ENCODE assay signal across 8 cellular contexts in the genomic region with DNA sequence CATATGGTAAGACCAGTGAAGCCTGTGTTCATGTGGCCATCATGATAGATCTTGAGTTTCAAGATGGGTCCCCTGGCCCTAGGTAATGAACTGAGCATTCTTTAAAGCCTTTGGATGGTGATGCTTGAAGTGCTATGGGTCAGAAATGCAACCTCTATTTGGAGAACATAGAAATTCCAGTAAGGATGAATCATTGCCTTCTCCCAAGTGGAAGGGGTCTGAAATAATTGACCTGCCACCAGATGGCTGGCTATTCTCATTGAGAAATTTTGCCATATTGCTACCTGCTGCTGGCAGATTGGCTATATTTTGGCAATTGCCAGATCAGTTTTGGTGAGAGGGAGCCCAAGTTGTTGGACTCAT. TPM values are rescaled to one million over a fixed set of nuclear protein-coding genes. Genes with fewer than 3 reads are reported as not detected.
DNase-seq lines count a peak whose midpoint lies in the region; ATAC-seq and TF ChIP-seq lines count a peak whose summit lies in the region.

No MANE protein-coding gene starts in this region.

- intact Hi-C loops in naive thymus-derived CD4-positive, alpha-beta T cell (cut with micrococcal nuclease) = loop anchor here (1.0 to 5.0 kb wide), 7 partner anchors 9 to 416 kb away; partner anchors contain the start of genes FAM76A (in 2 of the 2), PPP1R8 (in 2 of the 2), STX12 (in 2 of the 2) and EYA3 (in 1 of the 2)

- TF ChIP-seq CTCF in AG09309 (IDR thresholded peaks at IDR 0.05; ENCODE audit: control insufficient read depth, insufficient read depth, low read depth, low read length, missing control alignments) = no peak
- no peak for TF ChIP-seq CTCF in choroid plexus epithelial cell (conservative IDR thresholded peaks at IDR 0.05; ENCODE audit: low read depth, low read length)

- H3K4me3 Mint-ChIP-seq in naive thymus-derived CD4-positive, alpha-beta T cell = peak overlapping the region; percentile 89 to 98 (median 94)

- DNase-seq in AG09309 (ENCODE audit: low read depth) = no peak
- DNase-seq in LHCN-M2 (ENCODE audit: low read depth) = peak; percentile 59
- DNase-seq in choroid plexus epithelial cell (ENCODE audit: low read depth) = peak; percentile 68
- no peak for DNase-seq in naive thymus-derived CD4-positive, alpha-beta T cell
- no peak for DNase-seq in CD1c-positive myeloid dendritic cell (ENCODE audit: extremely low spot score)
- no peak for DNase-seq in iPS-NIHi11 (ENCODE audit: low spot score)

- peaks cover 16 to 43% (median 39%) of the 10 kb centered on the region in 7 donors for H3K4me1 Mint-ChIP-seq in naive thymus-derived CD4-positive, alpha-beta T cell

- H3K4me3 ChIP-seq in AG09309 (ENCODE audit: control insufficient read depth, low read depth, low read length) (peak overlapping the region; percentile 41), choroid plexus epithelial cell (ENCODE audit: low read depth, low read length) (no peak overlapping the region)
- peak overlapping the region; percentile 50 for H3K4me3 ChIP-seq in naive thymus-derived CD4-positive, alpha-beta T cell (ENCODE audit: low read length)

- peak overlapping the region; percentile 90 to 99 (median 94) for H3K27ac Mint-ChIP-seq in naive thymus-derived CD4-positive, alpha-beta T cell

- H3K27ac ChIP-seq in naive thymus-derived CD4-positive, alpha-beta T cell (ENCODE audit: low read depth, low read length) = peak overlapping the region; percentile 87

- no peaks in the 10 kb centered on the region for H3K9me3 ChIP-seq in naive thymus-derived CD4-positive, alpha-beta T cell (ENCODE audit: control insufficient read depth in 2 of 3, low read length in 3 of 3)

- peaks cover 0 to 2% (median 0%) of the 10 kb centered on the region in 5 donors for H3K27me3 Mint-ChIP-seq in naive thymus-derived CD4-positive, alpha-beta T cell

- CTCF ChIA-PET in naive thymus-derived CD4-positive, alpha-beta T cell (lab: Charles Lee) = interaction anchor here (0.9 to 13.0 kb wide), 5 partner anchors 11 to 104 kb away, joined by 3 to 378 read pairs (median 4); partner anchors contain the start of gene AHDC1

- no peaks in the 10 kb centered on the region for H3K36me3 ChIP-seq in naive thymus-derived CD4-positive, alpha-beta T cell (ENCODE audit: control insufficient read depth in 2 of 3, insufficient read depth in 3 of 3, low read length in 3 of 3)

- ATAC-seq in naive thymus-derived CD4-positive, alpha-beta T cell = no peak
- ATAC-seq in GM21786 (IDR thresholded peaks at IDR 0.05; ENCODE audit: unreplicated experiment) = no peak
- ATAC-seq in GM18909 (IDR thresholded peaks at IDR 0.05; ENCODE audit: poor library complexity, unreplicated experiment) = no peak

- POLR2A ChIA-PET in naive thymus-derived CD4-positive, alpha-beta T cell (lab: Charles Lee) = interaction anchor here (0.9 to 15.1 kb wide), 7 partner anchors 11 to 158 kb away, joined by 3 to 338 read pairs (median 9); partner anchors contain the start of genes AHDC1, FAM76A, PPP1R8 and STX12

- no peaks in the 10 kb centered on the region for H3K9me3 Mint-ChIP-seq in naive thymus-derived CD4-positive, alpha-beta T cell

- H3K36me3 Mint-ChIP-seq in naive thymus-derived CD4-positive, alpha-beta T cell = peaks cover 0 to 9% (median 0%) of the 10 kb centered on the region in 5 donors

- peaks cover 21 to 23% of the 10 kb centered on the region in 2 donors for H3K4me1 ChIP-seq in naive thymus-derived CD4-positive, alpha-beta T cell (ENCODE audit: control insufficient read depth in 2 of 2, insufficient read depth in 2 of 2, low read length in 2 of 2)

- no peaks in the 10 kb centered on the region for H3K27me3 ChIP-seq in naive thymus-derived CD4-positive, alpha-beta T cell (ENCODE audit: control insufficient read depth in 2 of 2, insufficient read depth in 2 of 2, low read length in 2 of 2)

RNA-seq across cellular contexts. Expression of gene IFI6, which starts 0.7 kb away (rescaled TPM):
- 120 and 231 TPM in 2 replicates for total RNA-seq in LHCN-M2 (2014; rRNA removed)
- 104 TPM for polyA plus RNA-seq in LHCN-M2 (2012)
- 100 to 1,000 TPM in 1 of 5 experiments, 10 to 100 TPM in 4; 24.7 to 266 (median 33.2) TPM for total RNA-seq in naive thymus-derived CD4-positive, alpha-beta T cell
- 100 to 1,000 TPM; 166 to 186 TPM for polyA plus RNA-seq in naive thymus-derived CD4-positive, alpha-beta T cell

RNA-seq across cellular contexts. Expression of gene FGR, which starts 37.7 kb away (rescaled TPM):
- not detected in 2 replicates for total RNA-seq in LHCN-M2 (2014; rRNA removed)
- polyA plus RNA-seq in LHCN-M2 (2012) = not detected
- 100 to 1,000 TPM in 1 of 5 experiments, 10 to 100 TPM in 1, 1 to 10 TPM in 2, under 1 TPM in 1; 0.15 to 246 (median 1.9) TPM for total RNA-seq in naive thymus-derived CD4-positive, alpha-beta T cell
- under 1 TPM; 0.70 to 0.72 TPM for polyA plus RNA-seq in naive thymus-derived CD4-positive, alpha-beta T cell

RNA-seq across cellular contexts. Expression of gene FAM76A, which starts 53.0 kb away (rescaled TPM):
- total RNA-seq in LHCN-M2 (2014; rRNA removed) = 11.5 and 15.1 TPM in 2 replicates
- 5.1 TPM for polyA plus RNA-seq in LHCN-M2 (2012)
- total RNA-seq in naive thymus-derived CD4-positive, alpha-beta T cell = 10 to 100 TPM; 15.2 to 25.2 (median 22.2) TPM
- 10 to 100 TPM in 1 of 2 donors, 1 to 10 TPM in 1; 9.0 to 10.2 TPM for polyA plus RNA-seq in naive thymus-derived CD4-positive, alpha-beta T cell

Comparison
In these comparisons a context has a peak if more than half of its experiments do, and no peak if none do; other contexts are left out.
1. DNase-seq: peak in LHCN-M2 (single experiment) and choroid plexus epithelial cell (single experiment); none in AG09309 (single experiment), naive thymus-derived CD4-positive, alpha-beta T cell (0 of 9), CD1c-positive myeloid dendritic cell (single experiment) and iPS-NIHi11 (single experiment).